In the genomic region with DNA sequence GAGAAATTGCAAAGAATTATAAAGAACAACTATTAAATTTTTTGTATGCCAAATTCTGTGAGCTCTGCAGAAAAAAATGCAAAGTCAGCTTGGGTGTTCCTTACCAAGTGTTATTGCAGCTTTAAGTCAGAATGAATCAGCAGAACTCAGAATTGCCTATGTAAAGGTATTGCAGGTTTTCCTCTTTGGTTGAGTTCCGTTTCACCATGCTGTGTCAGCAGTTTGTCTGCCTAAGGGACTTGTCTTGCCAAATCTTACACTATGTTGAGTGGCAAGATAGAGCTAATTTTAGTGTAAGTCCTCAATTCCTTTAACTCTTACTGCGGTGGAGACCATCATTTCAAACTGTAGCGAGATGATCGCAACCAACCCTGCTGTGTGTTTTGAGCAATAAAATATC, we compare ENCODE assay signal across 1 cellular context.
TF ChIP-seq lines count a peak whose summit lies in the region.

No MANE protein-coding gene starts in this region.

TF ChIP-seq in GM23338, 12 proteins besides CTCF, POLR2A, EP300 and RAD21 (continued from another document):
- TF ChIP-seq, protein P1, sequence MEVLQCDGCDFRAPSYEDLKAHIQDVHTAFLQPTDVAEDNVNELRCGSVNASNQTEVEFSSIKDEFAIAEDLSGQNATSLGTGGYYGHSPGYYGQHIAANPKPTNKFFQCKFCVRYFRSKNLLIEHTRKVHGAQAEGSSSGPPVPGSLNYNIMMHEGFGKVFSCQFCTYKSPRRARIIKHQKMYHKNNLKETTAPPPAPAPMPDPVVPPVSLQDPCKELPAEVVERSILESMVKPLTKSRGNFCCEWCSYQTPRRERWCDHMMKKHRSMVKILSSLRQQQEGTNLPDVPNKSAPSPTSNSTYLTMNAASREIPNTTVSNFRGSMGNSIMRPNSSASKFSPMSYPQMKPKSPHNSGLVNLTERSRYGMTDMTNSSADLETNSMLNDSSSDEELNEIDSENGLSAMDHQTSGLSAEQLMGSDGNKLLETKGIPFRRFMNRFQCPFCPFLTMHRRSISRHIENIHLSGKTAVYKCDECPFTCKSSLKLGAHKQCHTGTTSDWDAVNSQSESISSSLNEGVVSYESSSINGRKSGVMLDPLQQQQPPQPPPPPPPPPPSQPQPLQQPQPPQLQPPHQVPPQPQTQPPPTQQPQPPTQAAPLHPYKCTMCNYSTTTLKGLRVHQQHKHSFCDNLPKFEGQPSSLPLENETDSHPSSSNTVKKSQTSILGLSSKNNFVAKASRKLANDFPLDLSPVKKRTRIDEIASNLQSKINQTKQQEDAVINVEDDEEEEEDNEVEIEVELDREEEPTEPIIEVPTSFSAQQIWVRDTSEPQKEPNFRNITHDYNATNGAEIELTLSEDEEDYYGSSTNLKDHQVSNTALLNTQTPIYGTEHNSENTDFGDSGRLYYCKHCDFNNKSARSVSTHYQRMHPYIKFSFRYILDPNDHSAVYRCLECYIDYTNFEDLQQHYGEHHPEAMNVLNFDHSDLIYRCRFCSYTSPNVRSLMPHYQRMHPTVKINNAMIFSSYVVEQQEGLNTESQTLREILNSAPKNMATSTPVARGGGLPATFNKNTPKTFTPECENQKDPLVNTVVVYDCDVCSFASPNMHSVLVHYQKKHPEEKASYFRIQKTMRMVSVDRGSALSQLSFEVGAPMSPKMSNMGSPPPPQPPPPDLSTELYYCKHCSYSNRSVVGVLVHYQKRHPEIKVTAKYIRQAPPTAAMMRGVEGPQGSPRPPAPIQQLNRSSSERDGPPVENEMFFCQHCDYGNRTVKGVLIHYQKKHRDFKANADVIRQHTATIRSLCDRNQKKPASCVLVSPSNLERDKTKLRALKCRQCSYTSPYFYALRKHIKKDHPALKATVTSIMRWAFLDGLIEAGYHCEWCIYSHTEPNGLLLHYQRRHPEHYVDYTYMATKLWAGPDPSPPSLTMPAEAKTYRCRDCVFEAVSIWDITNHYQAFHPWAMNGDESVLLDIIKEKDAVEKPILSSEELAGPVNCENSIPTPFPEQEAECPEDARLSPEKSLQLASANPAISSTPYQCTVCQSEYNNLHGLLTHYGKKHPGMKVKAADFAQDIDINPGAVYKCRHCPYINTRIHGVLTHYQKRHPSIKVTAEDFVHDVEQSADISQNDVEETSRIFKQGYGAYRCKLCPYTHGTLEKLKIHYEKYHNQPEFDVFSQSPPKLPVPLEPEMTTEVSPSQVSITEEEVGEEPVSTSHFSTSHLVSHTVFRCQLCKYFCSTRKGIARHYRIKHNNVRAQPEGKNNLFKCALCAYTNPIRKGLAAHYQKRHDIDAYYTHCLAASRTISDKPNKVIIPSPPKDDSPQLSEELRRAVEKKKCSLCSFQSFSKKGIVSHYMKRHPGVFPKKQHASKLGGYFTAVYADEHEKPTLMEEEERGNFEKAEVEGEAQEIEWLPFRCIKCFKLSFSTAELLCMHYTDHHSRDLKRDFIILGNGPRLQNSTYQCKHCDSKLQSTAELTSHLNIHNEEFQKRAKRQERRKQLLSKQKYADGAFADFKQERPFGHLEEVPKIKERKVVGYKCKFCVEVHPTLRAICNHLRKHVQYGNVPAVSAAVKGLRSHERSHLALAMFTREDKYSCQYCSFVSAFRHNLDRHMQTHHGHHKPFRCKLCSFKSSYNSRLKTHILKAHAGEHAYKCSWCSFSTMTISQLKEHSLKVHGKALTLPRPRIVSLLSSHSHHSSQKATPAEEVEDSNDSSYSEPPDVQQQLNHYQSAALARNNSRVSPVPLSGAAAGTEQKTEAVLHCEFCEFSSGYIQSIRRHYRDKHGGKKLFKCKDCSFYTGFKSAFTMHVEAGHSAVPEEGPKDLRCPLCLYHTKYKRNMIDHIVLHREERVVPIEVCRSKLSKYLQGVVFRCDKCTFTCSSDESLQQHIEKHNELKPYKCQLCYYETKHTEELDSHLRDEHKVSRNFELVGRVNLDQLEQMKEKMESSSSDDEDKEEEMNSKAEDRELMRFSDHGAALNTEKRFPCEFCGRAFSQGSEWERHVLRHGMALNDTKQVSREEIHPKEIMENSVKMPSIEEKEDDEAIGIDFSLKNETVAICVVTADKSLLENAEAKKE (CRISPR knock-in tag; IDR thresholded peaks at IDR 0.05), result no peak
- no peak for TF ChIP-seq POLR2AphosphoS5 (IDR thresholded peaks at IDR 0.05; ENCODE audit: low read depth)
- no peak for TF ChIP-seq EZH2 (IDR thresholded peaks at IDR 0.05; ENCODE audit: low read depth, unreplicated experiment)
- no peak for TF ChIP-seq ZNF114 (CRISPR knock-in tag; IDR thresholded peaks at IDR 0.05)
- TF ChIP-seq, protein P2, sequence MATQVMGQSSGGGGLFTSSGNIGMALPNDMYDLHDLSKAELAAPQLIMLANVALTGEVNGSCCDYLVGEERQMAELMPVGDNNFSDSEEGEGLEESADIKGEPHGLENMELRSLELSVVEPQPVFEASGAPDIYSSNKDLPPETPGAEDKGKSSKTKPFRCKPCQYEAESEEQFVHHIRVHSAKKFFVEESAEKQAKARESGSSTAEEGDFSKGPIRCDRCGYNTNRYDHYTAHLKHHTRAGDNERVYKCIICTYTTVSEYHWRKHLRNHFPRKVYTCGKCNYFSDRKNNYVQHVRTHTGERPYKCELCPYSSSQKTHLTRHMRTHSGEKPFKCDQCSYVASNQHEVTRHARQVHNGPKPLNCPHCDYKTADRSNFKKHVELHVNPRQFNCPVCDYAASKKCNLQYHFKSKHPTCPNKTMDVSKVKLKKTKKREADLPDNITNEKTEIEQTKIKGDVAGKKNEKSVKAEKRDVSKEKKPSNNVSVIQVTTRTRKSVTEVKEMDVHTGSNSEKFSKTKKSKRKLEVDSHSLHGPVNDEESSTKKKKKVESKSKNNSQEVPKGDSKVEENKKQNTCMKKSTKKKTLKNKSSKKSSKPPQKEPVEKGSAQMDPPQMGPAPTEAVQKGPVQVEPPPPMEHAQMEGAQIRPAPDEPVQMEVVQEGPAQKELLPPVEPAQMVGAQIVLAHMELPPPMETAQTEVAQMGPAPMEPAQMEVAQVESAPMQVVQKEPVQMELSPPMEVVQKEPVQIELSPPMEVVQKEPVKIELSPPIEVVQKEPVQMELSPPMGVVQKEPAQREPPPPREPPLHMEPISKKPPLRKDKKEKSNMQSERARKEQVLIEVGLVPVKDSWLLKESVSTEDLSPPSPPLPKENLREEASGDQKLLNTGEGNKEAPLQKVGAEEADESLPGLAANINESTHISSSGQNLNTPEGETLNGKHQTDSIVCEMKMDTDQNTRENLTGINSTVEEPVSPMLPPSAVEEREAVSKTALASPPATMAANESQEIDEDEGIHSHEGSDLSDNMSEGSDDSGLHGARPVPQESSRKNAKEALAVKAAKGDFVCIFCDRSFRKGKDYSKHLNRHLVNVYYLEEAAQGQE (IDR thresholded peaks at IDR 0.05; ENCODE audit: unreplicated experiment), result no peak
- no peak for TF ChIP-seq ZNF331 (CRISPR knock-in tag; IDR thresholded peaks at IDR 0.05; ENCODE audit: low read depth)
